ENCODE assay signal across 1 cellular context in the genomic region with DNA sequence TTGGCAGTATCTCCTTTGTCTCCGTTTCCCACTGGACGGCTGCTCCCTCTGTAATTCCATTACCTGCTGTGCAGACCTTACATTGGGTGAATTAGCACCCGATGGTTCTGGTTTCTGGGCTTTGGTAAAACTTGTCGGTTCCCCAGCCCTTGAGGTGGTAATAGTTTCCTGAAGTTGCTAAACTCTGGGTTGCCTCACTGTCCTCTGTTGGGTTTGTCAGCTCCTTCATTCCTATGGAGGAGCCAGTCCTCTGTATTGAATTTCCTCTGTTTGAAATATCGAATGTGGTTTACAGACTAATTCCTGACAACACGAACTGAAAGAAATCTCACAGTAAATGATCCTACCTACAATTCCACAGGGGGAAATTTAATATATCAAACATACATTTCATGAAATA.
TF ChIP-seq lines count a peak whose summit lies in the region.

No MANE protein-coding gene starts in this region.

TF ChIP-seq in endothelial cell of umbilical vein, 7 proteins besides CTCF, POLR2A, EP300 and RAD21:
- TF ChIP-seq FOS (IDR thresholded peaks at IDR 0.05; ENCODE audit: borderline replicate concordance, insufficient read depth, low read length) (no peak), JUN (IDR thresholded peaks at IDR 0.05; ENCODE audit: borderline replicate concordance, insufficient read depth, insufficient read length, low read depth) (no peak), EZH2 (IDR thresholded peaks at IDR 0.05; ENCODE audit: borderline replicate concordance, low read depth, low read length, severe bottlenecking) (no peak), MYC (IDR thresholded peaks at IDR 0.05; ENCODE audit: low read depth, low read length) (no peak)
TF ChIP-seq in endothelial cell of umbilical vein: peak in this region for 0.
